Comparison of ENCODE assay signal across 30 cellular contexts in genomic region chr4:147791341-147791740, GRCh38.
"Had no signal": no experiment of that assay in that cellular context is flagged by ENCODE, and none has a peak within 500 bp of the region (broad histone marks: within the 10 kb centered on the region; RNA-seq: fewer than 3 reads in every experiment).

No MANE protein-coding gene starts in this region.

- H3K27ac ChIP-seq: transverse colon, uterus had no signal

- H3K27me3 Mint-ChIP-seq: activated CD4-positive, alpha-beta memory T cell treated with anti-CD3 and anti-CD28 coated beads for 36 hours; activated CD4-positive, alpha-beta T cell treated with anti-CD3 and anti-CD28 coated beads, Interleukin-2, amount 10 ng/mL, durations not matched to agents 24 days and 14 days; activated naive CD4-positive, alpha-beta T cell treated with anti-CD3 and anti-CD28 coated beads, Interleukin-2, amount 50 U/mL, for 24 hours; natural killer cell treated with Interleukin-12 subunit alpha and Interleukin-12 subunit beta and Interleukin-15 and Interleukin-18, amount 100 ng/mL, for 72 hours had no signal

- H3K9me3 Mint-ChIP-seq: activated CD4-positive, alpha-beta memory T cell treated with anti-CD3 and anti-CD28 coated beads for 36 hours; activated CD4-positive, alpha-beta T cell treated with anti-CD3 and anti-CD28 coated beads, Interleukin-2, amount 10 ng/mL, durations not matched to agents 24 days and 14 days; activated naive CD4-positive, alpha-beta T cell treated with anti-CD3 and anti-CD28 coated beads, Interleukin-2, amount 50 U/mL, for 24 hours; activated naive CD8-positive, alpha-beta T cell treated with anti-CD3 and anti-CD28 coated beads, Interleukin-2, amount 50 U/mL, for 24 hours; activated T-helper 1 cell treated with anti-CD3 and anti-CD28 coated beads, Interleukin-12 subunit alpha, Interleukin-12 subunit beta, Interleukin-2, Interleukin-4 antibody, amounts not matched to agents 30 ng/mL and 10 ng/mL and 1 ng/mL, durations not matched to agents 14 hours and 24 hours and 36 hours; natural killer cell treated with Interleukin-12 subunit alpha and Interleukin-12 subunit beta and Interleukin-15 and Interleukin-18, amount 100 ng/mL, for 72 hours had no signal

- H3K27me3 ChIP-seq: esophagus muscularis mucosa, testis, transverse colon, uterus had no signal

- FAIRE-seq: frontal cortex had no signal

- H3K36me3 Mint-ChIP-seq: activated CD4-positive, alpha-beta memory T cell treated with anti-CD3 and anti-CD28 coated beads for 36 hours; activated naive CD4-positive, alpha-beta T cell treated with anti-CD3 and anti-CD28 coated beads, Interleukin-2, amount 50 U/mL, for 24 hours; natural killer cell treated with Interleukin-12 subunit alpha and Interleukin-12 subunit beta and Interleukin-15 and Interleukin-18, amount 100 ng/mL, for 72 hours had no signal

- DNase-seq: activated CD4-positive, alpha-beta memory T cell treated with anti-CD3 and anti-CD28 coated beads for 36 hours; activated CD4-positive, alpha-beta T cell treated with anti-CD3 and anti-CD28 coated beads, Interleukin-2, amount 10 ng/mL, durations not matched to agents 24 days and 14 days; activated CD4-positive, CD25-positive, alpha-beta regulatory T cell treated with anti-CD3 and anti-CD28 coated beads, Interleukin-2, amount 50 U/mL, for 72 hours; activated CD8-positive, alpha-beta memory T cell treated with anti-CD3 and anti-CD28 coated beads, Interleukin-2, amount 50 U/mL, for 4 hours; activated gamma-delta T cell treated with Interleukin-2 at 50 U/mL for 16 hours; activated naive CD8-positive, alpha-beta T cell treated with anti-CD3 and anti-CD28 coated beads, Interleukin-2, amount 50 U/mL, for 24 hours; activated T-cell treated with anti-CD3 and anti-CD28 coated beads, Interleukin-2, amount 50 U/mL, for 1 hour; amygdala; caudate nucleus; effector CD4-positive, alpha-beta T cell; glutamatergic neuron; hippocampal formation; mesendoderm; mucosa of descending colon; posterior cingulate gyrus; stimulated activated CD4-positive, alpha-beta T cell treated with anti-CD3 and anti-CD28 coated beads, Interleukin-12 subunit alpha, Interleukin-12 subunit beta, amount 100 ng/mL, for 4 hours; stimulated activated CD4-positive, alpha-beta T cell treated with anti-CD3 and anti-CD28 coated beads, Interleukin-4, amount 100 ng/mL, for 1 hour; stimulated activated naive CD8-positive, alpha-beta T cell treated with anti-CD3 and anti-CD28 coated beads, Interleukin-15, Interleukin-2, amounts not matched to agents 100 U/mL and 50 U/mL, for 24 hours; T-helper 1 cell; testis; transverse colon; uterus had no signal

- H3K4me3 Mint-ChIP-seq: activated CD4-positive, alpha-beta memory T cell treated with anti-CD3 and anti-CD28 coated beads for 36 hours; activated T-helper 1 cell treated with anti-CD3 and anti-CD28 coated beads, Interleukin-12 subunit alpha, Interleukin-12 subunit beta, Interleukin-2, Interleukin-4 antibody, amounts not matched to agents 30 ng/mL and 10 ng/mL and 1 ng/mL, durations not matched to agents 14 hours and 24 hours and 36 hours had no signal

- ATAC-seq: activated naive CD8-positive, alpha-beta T cell treated with anti-CD3 and anti-CD28 coated beads, Interleukin-2, amount 50 U/mL, for 24 hours; mucosa of descending colon; natural killer cell treated with Interleukin-12 subunit alpha and Interleukin-12 subunit beta and Interleukin-15 and Interleukin-18, amount 100 ng/mL, for 72 hours; sciatic nerve; stimulated activated naive CD8-positive, alpha-beta T cell treated with anti-CD3 and anti-CD28 coated beads, Interleukin-15, Interleukin-2, amounts not matched to agents 100 U/mL and 50 U/mL, for 24 hours had no signal

- H3K4me3 ChIP-seq: esophagus muscularis mucosa, lung, mucosa of descending colon, skin epidermis, testis, transverse colon, uterus had no signal

- H3K36me3 ChIP-seq: esophagus muscularis mucosa, transverse colon, uterus had no signal

- H3K27ac Mint-ChIP-seq: activated CD4-positive, alpha-beta memory T cell treated with anti-CD3 and anti-CD28 coated beads for 36 hours; activated naive CD4-positive, alpha-beta T cell treated with anti-CD3 and anti-CD28 coated beads, Interleukin-2, amount 50 U/mL, for 24 hours; activated naive CD8-positive, alpha-beta T cell treated with anti-CD3 and anti-CD28 coated beads, Interleukin-2, amount 50 U/mL, for 24 hours had no signal

- H3K9me3 ChIP-seq: esophagus muscularis mucosa, mucosa of descending colon, testis, transverse colon, uterus had no signal
